ENCODE assay signal across 8 cellular contexts in the genomic region with DNA sequence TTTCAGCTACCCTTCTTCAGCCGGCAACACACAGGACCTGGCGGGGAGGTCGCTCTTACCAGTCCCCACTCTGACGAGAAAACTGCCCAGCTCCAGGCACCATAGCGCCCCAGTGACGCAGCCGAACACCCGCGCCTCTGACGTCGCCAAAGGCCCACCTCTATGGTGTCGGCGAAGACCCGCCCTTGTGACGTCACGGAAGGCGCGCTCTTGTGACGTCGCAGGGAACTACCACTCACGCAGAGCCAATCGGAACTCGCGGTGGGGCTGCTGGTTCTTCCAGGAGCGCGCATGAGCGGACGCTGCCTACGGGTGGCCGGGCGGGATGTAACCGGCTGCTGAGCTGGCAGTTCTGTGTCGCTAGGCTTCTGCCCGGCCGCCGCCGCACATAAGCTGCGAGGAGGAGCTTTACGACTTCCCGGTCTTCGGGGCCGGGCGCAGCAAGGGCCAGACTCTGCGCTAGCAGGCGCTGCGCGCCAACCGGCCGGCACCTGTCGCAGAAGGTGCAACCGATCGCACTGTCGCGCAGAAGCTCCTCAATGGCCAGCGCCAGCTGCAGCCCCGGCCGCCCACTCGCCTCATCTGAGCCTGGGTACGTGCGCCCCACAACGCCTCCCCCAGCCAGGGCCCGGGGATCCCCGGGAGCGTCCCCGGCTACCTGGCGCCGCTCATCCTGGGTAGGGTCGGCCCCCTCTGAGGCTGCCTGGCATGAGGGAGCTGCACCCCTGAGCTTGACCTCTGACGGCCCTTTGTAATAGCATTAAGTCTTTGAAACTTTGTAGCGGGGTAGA.
DNase-seq lines count a peak whose midpoint lies in the region; ATAC-seq, FAIRE-seq and TF ChIP-seq lines count a peak whose summit lies in the region.
"Not testable (repeated sequence)": the region's sequence is repeated elsewhere in the genome, so short reads cannot be mapped to it uniquely, and the experiment has no call there.

No MANE protein-coding gene starts in this region.

- not testable (repeated sequence) for H3K27me3 ChIP-seq in prostate gland (replicated peaks; ENCODE audit: insufficient read depth)

- H3K4me3 ChIP-seq in prostate gland: peak overlapping the region; percentile 73 to 78

- intact Hi-C loops in left ventricle myocardium superior (cut with micrococcal nuclease); prostate gland (cut with DNase I): not testable (repeated sequence)

- 0% methylated on average over 26 of the region's 70 CpGs for WGBS in prostate gland

- H3K27ac ChIP-seq in prostate gland: peak overlapping the region; percentile 85 to 86

- TF ChIP-seq POLR2A in prostate gland (IDR thresholded peaks at IDR 0.05): peak; percentile 92

- DNase-seq in GM13977 (ENCODE audit: low spot score): peak; percentile 85
- peak; percentile 93 for DNase-seq in NCI-H146 treated with DMSO at 0.1 percent for 48 hours (lab: John Stamatoyannopoulos, UW; ENCODE audit: unreplicated experiment)
- DNase-seq in T-helper 1 cell: peak; percentile 100
- peak; percentile 63 to 100 (median 98) for DNase-seq in amygdala (lab: John Stamatoyannopoulos, UW)
- DNase-seq in left ventricle myocardium superior: peak; percentile 100
- peak; percentile 100 for DNase-seq in prostate gland (ENCODE audit: low spot score)
- DNase-seq in urothelium cell line (ENCODE audit: low spot score): peak; percentile 90

- TF ChIP-seq CTCF in GM13977 (IDR thresholded peaks at IDR 0.05; ENCODE audit: extremely low read depth, insufficient read depth, missing control alignments): not testable (repeated sequence)
- TF ChIP-seq CTCF in prostate gland (IDR thresholded peaks at IDR 0.05): peak in 1 of 4 experiments; percentile 46

- H3K9me3 ChIP-seq in prostate gland: not testable (repeated sequence)

- ATAC-seq in HG02884 (IDR thresholded peaks at IDR 0.05; ENCODE audit: unreplicated experiment): peak; percentile 100
- ATAC-seq in left ventricle myocardium superior: peak; percentile 100

- not testable (repeated sequence) for H3K4me1 ChIP-seq in prostate gland (replicated peaks)

- not testable (repeated sequence) for FAIRE-seq in urothelium cell line (lab: Jason Lieb, UNC)

- H3K36me3 ChIP-seq in prostate gland: not testable (repeated sequence)

- in situ Hi-C loops in GM13977 (cut with MboI; ENCODE audit: low pct_unique_long_range_greater_than_20kb, low sequenced_read_pairs, unreplicated experiment): not testable (repeated sequence)

Comparison
In these comparisons a context has a peak if more than half of its experiments do, and no peak if none do; other contexts are left out.
1. Peak in every context shown above with its lines: DNase-seq, ATAC-seq, H3K4me3 ChIP-seq and H3K27ac ChIP-seq.